Comparison of ENCODE assay signal across 8 cellular contexts in genomic region chr15:30755036-30755687, GRCh38.
DNase-seq lines count a peak whose midpoint lies in the region; ATAC-seq, FAIRE-seq and TF ChIP-seq lines count a peak whose summit lies in the region.
"Not testable (repeated sequence)": the region's sequence is repeated elsewhere in the genome, so short reads cannot be mapped to it uniquely, and the experiment has no call there.

No MANE protein-coding gene starts in this region.

- peak; percentile 69 for ATAC-seq in HG02571 (IDR thresholded peaks at IDR 0.05; ENCODE audit: unreplicated experiment)
- peak; percentile 96 for ATAC-seq in RWPE2 (ENCODE audit: low read depth)
- ATAC-seq in left lobe of liver = peak; percentile 100

- WGBS in testis, 2 donors = 3% methylated on average over 4 of the region's 7 CpGs; no CpG with 5 or more reads in 1 of the 2 donors

- DNase-seq in GM12891 (ENCODE audit: insufficient read length, low spot score) = not testable (repeated sequence)
- DNase-seq in RWPE2 (ENCODE audit: low spot score) (peak; percentile 86), activated T-cell treated with anti-CD3 and anti-CD28 coated beads for 4 hours (peak; percentile 59), colonic mucosa (peak; percentile 74), left lobe of liver (ENCODE audit: low spot score) (peak; percentile 78), testis (peak; percentile 79)
- peak; percentile 72 for DNase-seq in stimulated activated CD4-positive, alpha-beta T cell treated with anti-CD3 and anti-CD28 coated beads, Interleukin-12 subunit alpha, Interleukin-12 subunit beta, amount 100 ng/mL, for 4 hours

- peaks cover 44% of the 10 kb centered on the region for H3K36me3 ChIP-seq in RWPE2 (ENCODE audit: low read depth)
- H3K36me3 ChIP-seq in colonic mucosa; testis (ENCODE audit: low read depth, missing control alignments): not testable (repeated sequence)

- H3K27me3 ChIP-seq in RWPE2 (ENCODE audit: insufficient read depth, poor library complexity, severe bottlenecking); colonic mucosa; testis: not testable (repeated sequence)

- TF ChIP-seq CTCF in RWPE2 (IDR thresholded peaks at IDR 0.05; ENCODE audit: poor library complexity, severe bottlenecking) = not testable (repeated sequence)
- TF ChIP-seq CTCF in colonic mucosa (IDR thresholded peaks at IDR 0.05) (peak; percentile 55), testis (IDR thresholded peaks at IDR 0.05) (peak in 1 of 3 experiments; percentile 34)

- peak; percentile 94 for FAIRE-seq in GM12891 (lab: Jason Lieb, UNC)

- H3K4me1 ChIP-seq in RWPE2 (ENCODE audit: insufficient read depth, poor library complexity, severe bottlenecking); colonic mucosa; testis: not testable (repeated sequence)

- H3K27ac ChIP-seq in RWPE2 (ENCODE audit: poor library complexity, severe bottlenecking); colonic mucosa; testis: not testable (repeated sequence)

- intact Hi-C loops in colonic mucosa (cut with DNase I); testis (cut with DNase I; ENCODE audit: low total_unique reads): not testable (repeated sequence)

- not testable (repeated sequence) for H3K4me3 ChIP-seq in RWPE2 (ENCODE audit: severe bottlenecking); colonic mucosa; testis

- H3K9me3 ChIP-seq in RWPE2 (ENCODE audit: severe bottlenecking); colonic mucosa; testis: not testable (repeated sequence)

- TF ChIP-seq POLR2A in GM12891 (IDR thresholded peaks at IDR 0.05; ENCODE audit: low read depth, low read length); testis (IDR thresholded peaks at IDR 0.05): not testable (repeated sequence)

- H3K9ac ChIP-seq in colonic mucosa (ENCODE audit: low read depth in 2 of 2, low read length in 2 of 2) = not testable (repeated sequence)
